In genomic region chr16:64416232-64417010, GRCh38 we compare ENCODE assay signal across 9 cellular contexts.
DNase-seq lines count a peak whose midpoint lies in the region; FAIRE-seq and TF ChIP-seq lines count a peak whose summit lies in the region.
"Had no signal": no experiment of that assay in that cellular context is flagged by ENCODE, and none has a peak within 500 bp of the region (broad histone marks: within the 10 kb centered on the region; RNA-seq: fewer than 3 reads in every experiment).

No MANE protein-coding gene starts in this region.

- H3K36me3 ChIP-seq in H1 (ENCODE audit: control insufficient read depth in 2 of 4, insufficient read depth in 4 of 4, low read length in 3 of 4), result no peaks in the 10 kb centered on the region; a peak in 1 of 8 replicates
- H3K36me3 ChIP-seq in prostate gland, result no peaks in the 10 kb centered on the region
- H3K36me3 ChIP-seq in adrenal gland (replicated peaks in 1 of 2), result no peaks in the 10 kb centered on the region
- H3K36me3 ChIP-seq: right lobe of liver had no signal

- no peak overlapping the region for H3K4me2 ChIP-seq in H1 (ENCODE audit: insufficient read depth in 1 of 2, low read depth in 2 of 2, low read length in 2 of 2)

- TF ChIP-seq POLR2A in H1 (IDR thresholded peaks at IDR 0.05; ENCODE audit: control extremely low read depth in 1 of 2, low read depth in 2 of 2, low read length in 2 of 2) (no peak), prostate gland (IDR thresholded peaks at IDR 0.05) (no peak), adrenal gland (IDR thresholded peaks at IDR 0.05) (no peak)

- no peak overlapping the region for H3K9ac ChIP-seq in H1 (replicated peaks in 1 of 4; ENCODE audit: extremely low read depth in 1 of 4, low read depth in 3 of 4, low read length in 3 of 4)

- H2BK120ac ChIP-seq in H1 (replicated peaks; ENCODE audit: low read depth, low read length), result no peak overlapping the region

- H3K27ac ChIP-seq in H1 (ENCODE audit: low read depth, low read length) (no peak overlapping the region), prostate gland (no peak overlapping the region), adrenal gland (no peak overlapping the region)
- H3K27ac ChIP-seq: right lobe of liver had no signal

- WGBS in H1 (ENCODE audit: extremely low coverage in 1 of 2, insufficient coverage in 1 of 2, insufficient read length in 1 of 2, insufficient replicate concordance in 2 of 2, low coverage in 1 of 2, low lambda C conversion rate in 2 of 2, missing lambda C conversion rate in 1 of 2), 2 experiments, result 91% methylated on average over 3 of the region's 3 CpGs; no CpG with 5 or more reads in 1 of the 2 experiments
- whole genome bisulfite sequencing in prostate gland, result 37% methylated on average over 3 of the region's 3 CpGs
- 52 to 62% (median 58%) methylated on average over 3 of the region's 3 CpGs for WGBS in adrenal gland, 4 donors

- no peak overlapping the region for H2AK5ac ChIP-seq in H1 (ENCODE audit: low read depth, low read length)

- no peak overlapping the region for H3K14ac ChIP-seq in H1 (ENCODE audit: insufficient read length)

- FAIRE-seq in H1 (lab: Jason Lieb, UNC), result no peak

- CTCF ChIA-PET in H1 (lab: Charles Lee; ENCODE audit: partially characterized antibody), result no interaction called here

- H3K9me3 ChIP-seq in H1 (ENCODE audit: insufficient read depth in 2 of 2, low read depth in 1 of 2, low read length in 1 of 2) (no peaks in the 10 kb centered on the region), prostate gland (no peaks in the 10 kb centered on the region), adrenal gland (replicated peaks in 1 of 3) (no peaks in the 10 kb centered on the region)

- no peak overlapping the region for H2BK5ac ChIP-seq in H1 (ENCODE audit: low read depth, low read length)

- no peaks in the 10 kb centered on the region for H3K27me3 ChIP-seq in H1 (replicated peaks in 1 of 4; ENCODE audit: control insufficient read depth in 3 of 4, extremely low read depth in 1 of 4, insufficient read depth in 3 of 4, low read length in 3 of 4)
- no peaks in the 10 kb centered on the region for H3K27me3 ChIP-seq in prostate gland (replicated peaks; ENCODE audit: insufficient read depth)
- H3K27me3 ChIP-seq in adrenal gland, result no peaks in the 10 kb centered on the region
- H3K27me3 ChIP-seq: right lobe of liver had no signal

- peak overlapping the region; percentile 95; the same call in 1 of the 2 replicates for H2AFZ ChIP-seq in H1 (ENCODE audit: low read length)

- H4K91ac ChIP-seq in H1 (replicated peaks; ENCODE audit: insufficient read length, low read length), result no peak overlapping the region

- H3K23me2 ChIP-seq in H1 (ENCODE audit: low read depth, low read length), result no peaks in the 10 kb centered on the region

- H2BK15ac ChIP-seq in H1 (ENCODE audit: low read length), result no peak overlapping the region

- no peak overlapping the region for H2BK12ac ChIP-seq in H1 (ENCODE audit: low read depth, low read length)

- TF ChIP-seq RAD21 in H1 (IDR thresholded peaks at IDR 0.05 in 1 of 2, conservative IDR thresholded peaks at IDR 0.05 in 1 of 2; ENCODE audit: low read depth in 2 of 2, low read length in 2 of 2), result no peak

- H3K18ac ChIP-seq in H1 (ENCODE audit: extremely low read depth, low read length), result no peak overlapping the region

- no peaks in the 10 kb centered on the region for H3K79me1 ChIP-seq in H1 (ENCODE audit: low read depth, low read length)

- H3K4me3 ChIP-seq in H1 (ENCODE audit: extremely low read depth in 1 of 4, insufficient read depth in 2 of 4, low read depth in 3 of 4, low read length in 4 of 4), result no peak overlapping the region
- no peak overlapping the region for H3K4me3 ChIP-seq in prostate gland
- H3K4me3 ChIP-seq in adrenal gland, result peak overlapping the region in 1 of 4 donors; percentile 25

- no peaks in the 10 kb centered on the region for H4K20me1 ChIP-seq in H1 (replicated peaks in 1 of 2; ENCODE audit: control insufficient read depth in 1 of 2, insufficient read depth in 2 of 2, low read length in 2 of 2)

- POLR2A ChIA-PET in H1 (lab: Charles Lee; ENCODE audit: partially characterized antibody), result no interaction called here

- H4K5ac ChIP-seq in H1 (ENCODE audit: insufficient read length, low read depth, low read length), result no peak overlapping the region

- TF ChIP-seq CTCF in H1 (IDR thresholded peaks at IDR 0.05; ENCODE audit: control extremely low read depth in 1 of 3, insufficient read depth in 1 of 3, low read depth in 1 of 3, low read length in 3 of 3), result no peak
- TF ChIP-seq CTCF in prostate gland (IDR thresholded peaks at IDR 0.05), result no peak
- TF ChIP-seq CTCF in adrenal gland (IDR thresholded peaks at IDR 0.05), result no peak

- TF ChIP-seq EP300 in H1 (IDR thresholded peaks at IDR 0.05; ENCODE audit: borderline replicate concordance in 1 of 2, low read depth in 2 of 2, low read length in 2 of 2), result no peak

- intact Hi-C loops in prostate gland (cut with DNase I), result no loop called here
- intact Hi-C loops in adrenal gland (cut with DNase I), result no loop called here

- no peak overlapping the region for H3K23ac ChIP-seq in H1 (ENCODE audit: insufficient read length)

- H2BK20ac ChIP-seq in H1 (ENCODE audit: low read length), result no peak overlapping the region

- H4K8ac ChIP-seq in H1 (ENCODE audit: extremely low read depth, insufficient read depth, low read length), result no peak overlapping the region

- H3K56ac ChIP-seq in H1 (replicated peaks; ENCODE audit: insufficient read length, low read depth, low read length), result no peak overlapping the region

- peak; percentile 77 for DNase-seq in EH (ENCODE audit: low read depth)
- DNase-seq in NCI-H226, result peak; percentile 25
- DNase-seq in H1 (ENCODE audit: low read depth in 1 of 2, low spot score in 2 of 2), result no peak
- DNase-seq in renal cortical epithelial cell (ENCODE audit: low read depth), result peak; percentile 89
- DNase-seq in prostate gland (ENCODE audit: low spot score), result no peak
- DNase-seq in AG08396 (ENCODE audit: low spot score), result no peak
- DNase-seq in activated CD4-positive, alpha-beta T cell treated with anti-CD3 and anti-CD28 coated beads, Interleukin-2, amount 50 U/mL, for 1 hour, result no peak
- no peak for DNase-seq in adrenal gland
- DNase-seq: right lobe of liver had no signal

- H3K4me1 ChIP-seq in H1 (replicated peaks in 1 of 4; ENCODE audit: control insufficient read depth in 3 of 4, insufficient read depth in 4 of 4, low read length in 3 of 4), result no peaks in the 10 kb centered on the region
- H3K4me1 ChIP-seq in prostate gland (replicated peaks), result no peaks in the 10 kb centered on the region
- H3K4me1 ChIP-seq in adrenal gland (replicated peaks in 1 of 2), result peaks cover 0 to 10% of the 10 kb centered on the region in 2 donors
- H3K4me1 ChIP-seq: right lobe of liver had no signal

- no peak overlapping the region for H3K4ac ChIP-seq in H1 (replicated peaks; ENCODE audit: insufficient read length, low read depth, low read length)

- H3K79me2 ChIP-seq in H1 (ENCODE audit: control insufficient read depth in 1 of 2, insufficient read depth in 2 of 2, low read length in 2 of 2), result no peaks in the 10 kb centered on the region

TF ChIP-seq in H1, 55 proteins besides CTCF, POLR2A, EP300 and RAD21:
- TF ChIP-seq SIN3A (conservative IDR thresholded peaks at IDR 0.05 in 1 of 2, IDR thresholded peaks at IDR 0.05 in 1 of 2; ENCODE audit: low read depth in 1 of 2, low read length in 2 of 2) (no peak), CREB1 (IDR thresholded peaks at IDR 0.05) (no peak), NRF1 (IDR thresholded peaks at IDR 0.05; ENCODE audit: low read depth, low read length) (no peak), SP2 (IDR thresholded peaks at IDR 0.05; ENCODE audit: low read length) (no peak), TAF1 (IDR thresholded peaks at IDR 0.05; ENCODE audit: low read depth, low read length) (no peak), HDAC6 (IDR thresholded peaks at IDR 0.05; ENCODE audit: low read depth, low read length) (no peak)

Comparison
In these comparisons a context has a peak if more than half of its experiments do, and no peak if none do; other contexts are left out.
1. DNase-seq: peak in EH (single experiment), NCI-H226 (single experiment) and renal cortical epithelial cell (single experiment); none in H1 (0 of 2), prostate gland (single experiment), AG08396 (single experiment), activated CD4-positive, alpha-beta T cell treated with anti-CD3 and anti-CD28 coated beads, Interleukin-2, amount 50 U/mL, for 1 hour (single experiment) and adrenal gland (0 of 7).